ENCODE assay signal across 1 cellular context in the genomic region with DNA sequence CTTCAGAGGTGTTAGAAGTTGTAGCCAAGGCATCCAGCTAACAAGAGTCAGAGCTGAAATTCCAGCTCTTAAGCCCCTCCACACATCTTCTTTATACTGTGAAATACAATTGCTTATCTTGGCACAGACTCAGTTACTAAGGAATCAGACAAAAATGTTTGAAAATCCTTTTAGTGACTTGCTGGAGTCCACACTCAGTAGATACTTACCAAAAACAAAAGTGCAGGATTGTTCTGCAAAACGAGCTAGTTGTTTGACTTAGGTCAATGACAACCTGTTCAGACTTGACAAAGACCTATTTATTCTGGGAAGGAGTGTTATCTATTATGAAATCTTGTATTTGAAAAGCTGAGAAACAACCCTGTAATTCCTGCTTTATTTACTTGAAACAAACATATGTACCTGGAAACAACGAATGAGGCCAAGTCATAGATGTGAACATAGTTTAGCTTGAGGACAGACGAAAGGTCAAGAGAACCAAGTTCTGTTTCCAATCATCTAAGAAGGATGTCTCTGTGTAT.
TF ChIP-seq lines count a peak whose summit lies in the region.

No MANE protein-coding gene starts in this region.

TF ChIP-seq in HepG2, 621 proteins besides CTCF, POLR2A, EP300 and RAD21 (continued from another document):
- TF ChIP-seq LCORL (IDR thresholded peaks at IDR 0.05), result no peak
- no peak for TF ChIP-seq LCORL (CRISPR knock-in tag; IDR thresholded peaks at IDR 0.05)
- no peak for TF ChIP-seq SOX6 (IDR thresholded peaks at IDR 0.05)
- peak; percentile 86; the same call in 1 of the 2 replicates for TF ChIP-seq SOX6 (CRISPR knock-in tag; IDR thresholded peaks at IDR 0.05)
- no peak for TF ChIP-seq ZNF34 (CRISPR knock-in tag; IDR thresholded peaks at IDR 0.05; ENCODE audit: borderline replicate concordance)
- peak; percentile 32; the same call in 1 of the 2 replicates for TF ChIP-seq ATF1 (CRISPR knock-in tag; IDR thresholded peaks at IDR 0.05)
- peak; percentile 31 for TF ChIP-seq TBL1XR1 (IDR thresholded peaks at IDR 0.05; ENCODE audit: borderline replicate concordance, low read length, partially characterized antibody)
- TF ChIP-seq BCL6 (CRISPR knock-in tag; IDR thresholded peaks at IDR 0.05), result peak; percentile 97
- TF ChIP-seq NFYC (CRISPR knock-in tag; IDR thresholded peaks at IDR 0.05), result no peak
- TF ChIP-seq NR2C2 (CRISPR knock-in tag; IDR thresholded peaks at IDR 0.05; ENCODE audit: borderline replicate concordance), result peak; percentile 55; the same call in 1 of the 2 replicates
- TF ChIP-seq SOX13 (IDR thresholded peaks at IDR 0.05), result no peak
- peak in 1 of 2 experiments; percentile 88; a peak in 2 of 4 replicates for TF ChIP-seq SOX13 (CRISPR knock-in tag; conservative IDR thresholded peaks at IDR 0.05 in 1 of 2, IDR thresholded peaks at IDR 0.05 in 1 of 2)
- TF ChIP-seq, protein P1, sequence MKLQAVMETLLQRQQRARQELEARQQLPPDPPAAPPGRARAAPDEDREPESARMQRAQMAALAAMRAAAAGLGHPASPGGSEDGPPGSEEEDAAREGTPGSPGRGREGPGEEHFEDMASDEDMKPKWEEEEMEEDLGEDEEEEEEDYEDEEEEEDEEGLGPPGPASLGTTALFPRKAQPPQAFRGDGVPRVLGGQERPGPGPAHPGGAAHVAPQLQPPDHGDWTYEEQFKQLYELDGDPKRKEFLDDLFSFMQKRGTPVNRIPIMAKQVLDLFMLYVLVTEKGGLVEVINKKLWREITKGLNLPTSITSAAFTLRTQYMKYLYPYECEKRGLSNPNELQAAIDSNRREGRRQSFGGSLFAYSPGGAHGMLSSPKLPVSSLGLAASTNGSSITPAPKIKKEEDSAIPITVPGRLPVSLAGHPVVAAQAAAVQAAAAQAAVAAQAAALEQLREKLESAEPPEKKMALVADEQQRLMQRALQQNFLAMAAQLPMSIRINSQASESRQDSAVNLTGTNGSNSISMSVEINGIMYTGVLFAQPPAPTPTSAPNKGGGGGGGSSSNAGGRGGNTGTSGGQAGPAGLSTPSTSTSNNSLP (IDR thresholded peaks at IDR 0.05; ENCODE audit: low read depth, low read length), result 0 out of 2 replicates have a peak, but pooled peaks have one; percentile 6
- TF ChIP-seq SKI (IDR thresholded peaks at IDR 0.05; ENCODE audit: partially characterized antibody), result peak; percentile 77
- no peak for TF ChIP-seq NFE2 (CRISPR knock-in tag; IDR thresholded peaks at IDR 0.05)
- TF ChIP-seq ZFP36L1 (CRISPR knock-in tag; IDR thresholded peaks at IDR 0.05), result no peak
- TF ChIP-seq KLF6 (CRISPR knock-in tag; IDR thresholded peaks at IDR 0.05), result no peak
- TF ChIP-seq ZNF12 (CRISPR knock-in tag; IDR thresholded peaks at IDR 0.05), result peak; percentile 50; the same call in 1 of the 2 replicates
- TF ChIP-seq ZNF567 (CRISPR knock-in tag; IDR thresholded peaks at IDR 0.05; ENCODE audit: borderline replicate concordance), result no peak
- no peak for TF ChIP-seq ZNF468 (CRISPR knock-in tag; IDR thresholded peaks at IDR 0.05)
- no peak for TF ChIP-seq ZNF30 (CRISPR knock-in tag; IDR thresholded peaks at IDR 0.05)
- 0 out of 2 replicates have a peak, but pooled peaks have one; percentile 20 for TF ChIP-seq KDM1A (CRISPR knock-in tag; IDR thresholded peaks at IDR 0.05)
- TF ChIP-seq ELF4 (CRISPR knock-in tag; IDR thresholded peaks at IDR 0.05; ENCODE audit: borderline replicate concordance), result no peak
- peak; percentile 77; the same call in 1 of the 2 replicates for TF ChIP-seq SMAD3 (CRISPR knock-in tag; IDR thresholded peaks at IDR 0.05)
- TF ChIP-seq GATAD2A (CRISPR knock-in tag; IDR thresholded peaks at IDR 0.05), result peak; percentile 83
- TF ChIP-seq, protein P2, sequence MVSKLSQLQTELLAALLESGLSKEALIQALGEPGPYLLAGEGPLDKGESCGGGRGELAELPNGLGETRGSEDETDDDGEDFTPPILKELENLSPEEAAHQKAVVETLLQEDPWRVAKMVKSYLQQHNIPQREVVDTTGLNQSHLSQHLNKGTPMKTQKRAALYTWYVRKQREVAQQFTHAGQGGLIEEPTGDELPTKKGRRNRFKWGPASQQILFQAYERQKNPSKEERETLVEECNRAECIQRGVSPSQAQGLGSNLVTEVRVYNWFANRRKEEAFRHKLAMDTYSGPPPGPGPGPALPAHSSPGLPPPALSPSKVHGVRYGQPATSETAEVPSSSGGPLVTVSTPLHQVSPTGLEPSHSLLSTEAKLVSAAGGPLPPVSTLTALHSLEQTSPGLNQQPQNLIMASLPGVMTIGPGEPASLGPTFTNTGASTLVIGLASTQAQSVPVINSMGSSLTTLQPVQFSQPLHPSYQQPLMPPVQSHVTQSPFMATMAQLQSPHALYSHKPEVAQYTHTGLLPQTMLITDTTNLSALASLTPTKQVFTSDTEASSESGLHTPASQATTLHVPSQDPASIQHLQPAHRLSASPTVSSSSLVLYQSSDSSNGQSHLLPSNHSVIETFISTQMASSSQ (IDR thresholded peaks at IDR 0.05; ENCODE audit: low read depth), result no peak
- TF ChIP-seq, protein P2 (CRISPR knock-in tag; IDR thresholded peaks at IDR 0.05; ENCODE audit: borderline replicate concordance), result 0 out of 2 replicates have a peak, but pooled peaks have one; percentile 27
- TF ChIP-seq, protein P3, sequence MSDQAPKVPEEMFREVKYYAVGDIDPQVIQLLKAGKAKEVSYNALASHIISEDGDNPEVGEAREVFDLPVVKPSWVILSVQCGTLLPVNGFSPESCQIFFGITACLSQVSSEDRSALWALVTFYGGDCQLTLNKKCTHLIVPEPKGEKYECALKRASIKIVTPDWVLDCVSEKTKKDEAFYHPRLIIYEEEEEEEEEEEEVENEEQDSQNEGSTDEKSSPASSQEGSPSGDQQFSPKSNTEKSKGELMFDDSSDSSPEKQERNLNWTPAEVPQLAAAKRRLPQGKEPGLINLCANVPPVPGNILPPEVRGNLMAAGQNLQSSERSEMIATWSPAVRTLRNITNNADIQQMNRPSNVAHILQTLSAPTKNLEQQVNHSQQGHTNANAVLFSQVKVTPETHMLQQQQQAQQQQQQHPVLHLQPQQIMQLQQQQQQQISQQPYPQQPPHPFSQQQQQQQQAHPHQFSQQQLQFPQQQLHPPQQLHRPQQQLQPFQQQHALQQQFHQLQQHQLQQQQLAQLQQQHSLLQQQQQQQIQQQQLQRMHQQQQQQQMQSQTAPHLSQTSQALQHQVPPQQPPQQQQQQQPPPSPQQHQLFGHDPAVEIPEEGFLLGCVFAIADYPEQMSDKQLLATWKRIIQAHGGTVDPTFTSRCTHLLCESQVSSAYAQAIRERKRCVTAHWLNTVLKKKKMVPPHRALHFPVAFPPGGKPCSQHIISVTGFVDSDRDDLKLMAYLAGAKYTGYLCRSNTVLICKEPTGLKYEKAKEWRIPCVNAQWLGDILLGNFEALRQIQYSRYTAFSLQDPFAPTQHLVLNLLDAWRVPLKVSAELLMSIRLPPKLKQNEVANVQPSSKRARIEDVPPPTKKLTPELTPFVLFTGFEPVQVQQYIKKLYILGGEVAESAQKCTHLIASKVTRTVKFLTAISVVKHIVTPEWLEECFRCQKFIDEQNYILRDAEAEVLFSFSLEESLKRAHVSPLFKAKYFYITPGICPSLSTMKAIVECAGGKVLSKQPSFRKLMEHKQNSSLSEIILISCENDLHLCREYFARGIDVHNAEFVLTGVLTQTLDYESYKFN (CRISPR knock-in tag; conservative IDR thresholded peaks at IDR 0.05), result 0 out of 2 replicates have a peak, but pooled peaks have one; percentile 22
